2 cellular contexts compared by ENCODE assay signal in genomic region chr15:49606594-49606993, GRCh38.
TF ChIP-seq lines count a peak whose summit lies in the region.

No MANE protein-coding gene starts in this region.

TF ChIP-seq in HCT116, 20 proteins besides CTCF, POLR2A, EP300 and RAD21 (continued from another document):
- no peak for TF ChIP-seq REST (IDR thresholded peaks at IDR 0.05; ENCODE audit: low read depth)
- no peak for TF ChIP-seq ZFX (IDR thresholded peaks at IDR 0.05)
- TF ChIP-seq ELF1 (IDR thresholded peaks at IDR 0.05; ENCODE audit: borderline replicate concordance, low read depth), result no peak
- TF ChIP-seq CBX3 (IDR thresholded peaks at IDR 0.05; ENCODE audit: low read depth), result no peak
- TF ChIP-seq CEBPB (IDR thresholded peaks at IDR 0.05; ENCODE audit: low read depth), result no peak
- no peak for TF ChIP-seq SP1 (IDR thresholded peaks at IDR 0.05; ENCODE audit: low read depth)
- no peak for TF ChIP-seq POLR2AphosphoS5 (IDR thresholded peaks at IDR 0.05; ENCODE audit: low read depth, low read length)
- no peak for TF ChIP-seq SIN3A (IDR thresholded peaks at IDR 0.05; ENCODE audit: low read depth)
- TF ChIP-seq EZH2phosphoT487 (IDR thresholded peaks at IDR 0.05; ENCODE audit: borderline replicate concordance), result no peak
- TF ChIP-seq TCF7L2 (IDR thresholded peaks at IDR 0.05; ENCODE audit: borderline replicate concordance, extremely low read depth, insufficient read depth, insufficient read length), result no peak
- TF ChIP-seq ZBTB33 (IDR thresholded peaks at IDR 0.05; ENCODE audit: extremely low read depth, insufficient replicate concordance, low read length), result no peak
- TF ChIP-seq, protein P1, sequence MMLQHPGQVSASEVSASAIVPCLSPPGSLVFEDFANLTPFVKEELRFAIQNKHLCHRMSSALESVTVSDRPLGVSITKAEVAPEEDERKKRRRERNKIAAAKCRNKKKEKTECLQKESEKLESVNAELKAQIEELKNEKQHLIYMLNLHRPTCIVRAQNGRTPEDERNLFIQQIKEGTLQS (IDR thresholded peaks at IDR 0.05), result no peak
- no peak for TF ChIP-seq EGR1 (IDR thresholded peaks at IDR 0.05; ENCODE audit: low read depth)
- TF ChIP-seq YY1 (IDR thresholded peaks at IDR 0.05; ENCODE audit: extremely low read depth, insufficient replicate concordance, low read depth, low read length), result no peak
- TF ChIP-seq SRF (IDR thresholded peaks at IDR 0.05; ENCODE audit: low read depth), result no peak
- TF ChIP-seq ZNF274 (IDR thresholded peaks at IDR 0.05; ENCODE audit: low read depth, low read length), result no peak
- no peak for TF ChIP-seq FOSL1 (IDR thresholded peaks at IDR 0.05; ENCODE audit: low read depth)

TF ChIP-seq in WTC11, 78 proteins besides CTCF, POLR2A, EP300 and RAD21 (continued from another document):
- TF ChIP-seq, protein P2, sequence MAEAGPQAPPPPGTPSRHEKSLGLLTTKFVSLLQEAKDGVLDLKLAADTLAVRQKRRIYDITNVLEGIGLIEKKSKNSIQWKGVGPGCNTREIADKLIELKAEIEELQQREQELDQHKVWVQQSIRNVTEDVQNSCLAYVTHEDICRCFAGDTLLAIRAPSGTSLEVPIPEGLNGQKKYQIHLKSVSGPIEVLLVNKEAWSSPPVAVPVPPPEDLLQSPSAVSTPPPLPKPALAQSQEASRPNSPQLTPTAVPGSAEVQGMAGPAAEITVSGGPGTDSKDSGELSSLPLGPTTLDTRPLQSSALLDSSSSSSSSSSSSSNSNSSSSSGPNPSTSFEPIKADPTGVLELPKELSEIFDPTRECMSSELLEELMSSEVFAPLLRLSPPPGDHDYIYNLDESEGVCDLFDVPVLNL (CRISPR knock-in tag; IDR thresholded peaks at IDR 0.05; ENCODE audit: borderline replicate concordance, low read depth), result no peak
- TF ChIP-seq, protein P3, sequence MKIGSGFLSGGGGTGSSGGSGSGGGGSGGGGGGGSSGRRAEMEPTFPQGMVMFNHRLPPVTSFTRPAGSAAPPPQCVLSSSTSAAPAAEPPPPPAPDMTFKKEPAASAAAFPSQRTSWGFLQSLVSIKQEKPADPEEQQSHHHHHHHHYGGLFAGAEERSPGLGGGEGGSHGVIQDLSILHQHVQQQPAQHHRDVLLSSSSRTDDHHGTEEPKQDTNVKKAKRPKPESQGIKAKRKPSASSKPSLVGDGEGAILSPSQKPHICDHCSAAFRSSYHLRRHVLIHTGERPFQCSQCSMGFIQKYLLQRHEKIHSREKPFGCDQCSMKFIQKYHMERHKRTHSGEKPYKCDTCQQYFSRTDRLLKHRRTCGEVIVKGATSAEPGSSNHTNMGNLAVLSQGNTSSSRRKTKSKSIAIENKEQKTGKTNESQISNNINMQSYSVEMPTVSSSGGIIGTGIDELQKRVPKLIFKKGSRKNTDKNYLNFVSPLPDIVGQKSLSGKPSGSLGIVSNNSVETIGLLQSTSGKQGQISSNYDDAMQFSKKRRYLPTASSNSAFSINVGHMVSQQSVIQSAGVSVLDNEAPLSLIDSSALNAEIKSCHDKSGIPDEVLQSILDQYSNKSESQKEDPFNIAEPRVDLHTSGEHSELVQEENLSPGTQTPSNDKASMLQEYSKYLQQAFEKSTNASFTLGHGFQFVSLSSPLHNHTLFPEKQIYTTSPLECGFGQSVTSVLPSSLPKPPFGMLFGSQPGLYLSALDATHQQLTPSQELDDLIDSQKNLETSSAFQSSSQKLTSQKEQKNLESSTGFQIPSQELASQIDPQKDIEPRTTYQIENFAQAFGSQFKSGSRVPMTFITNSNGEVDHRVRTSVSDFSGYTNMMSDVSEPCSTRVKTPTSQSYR (CRISPR knock-in tag; IDR thresholded peaks at IDR 0.05), result no peak
- TF ChIP-seq ZNF263 (CRISPR knock-in tag; IDR thresholded peaks at IDR 0.05; ENCODE audit: low read depth) (no peak), ZNF219 (CRISPR knock-in tag; IDR thresholded peaks at IDR 0.05; ENCODE audit: borderline replicate concordance) (no peak), SMAD4 (CRISPR knock-in tag; IDR thresholded peaks at IDR 0.05) (no peak), E2F1 (CRISPR knock-in tag; IDR thresholded peaks at IDR 0.05) (no peak)
- TF ChIP-seq, protein P4, sequence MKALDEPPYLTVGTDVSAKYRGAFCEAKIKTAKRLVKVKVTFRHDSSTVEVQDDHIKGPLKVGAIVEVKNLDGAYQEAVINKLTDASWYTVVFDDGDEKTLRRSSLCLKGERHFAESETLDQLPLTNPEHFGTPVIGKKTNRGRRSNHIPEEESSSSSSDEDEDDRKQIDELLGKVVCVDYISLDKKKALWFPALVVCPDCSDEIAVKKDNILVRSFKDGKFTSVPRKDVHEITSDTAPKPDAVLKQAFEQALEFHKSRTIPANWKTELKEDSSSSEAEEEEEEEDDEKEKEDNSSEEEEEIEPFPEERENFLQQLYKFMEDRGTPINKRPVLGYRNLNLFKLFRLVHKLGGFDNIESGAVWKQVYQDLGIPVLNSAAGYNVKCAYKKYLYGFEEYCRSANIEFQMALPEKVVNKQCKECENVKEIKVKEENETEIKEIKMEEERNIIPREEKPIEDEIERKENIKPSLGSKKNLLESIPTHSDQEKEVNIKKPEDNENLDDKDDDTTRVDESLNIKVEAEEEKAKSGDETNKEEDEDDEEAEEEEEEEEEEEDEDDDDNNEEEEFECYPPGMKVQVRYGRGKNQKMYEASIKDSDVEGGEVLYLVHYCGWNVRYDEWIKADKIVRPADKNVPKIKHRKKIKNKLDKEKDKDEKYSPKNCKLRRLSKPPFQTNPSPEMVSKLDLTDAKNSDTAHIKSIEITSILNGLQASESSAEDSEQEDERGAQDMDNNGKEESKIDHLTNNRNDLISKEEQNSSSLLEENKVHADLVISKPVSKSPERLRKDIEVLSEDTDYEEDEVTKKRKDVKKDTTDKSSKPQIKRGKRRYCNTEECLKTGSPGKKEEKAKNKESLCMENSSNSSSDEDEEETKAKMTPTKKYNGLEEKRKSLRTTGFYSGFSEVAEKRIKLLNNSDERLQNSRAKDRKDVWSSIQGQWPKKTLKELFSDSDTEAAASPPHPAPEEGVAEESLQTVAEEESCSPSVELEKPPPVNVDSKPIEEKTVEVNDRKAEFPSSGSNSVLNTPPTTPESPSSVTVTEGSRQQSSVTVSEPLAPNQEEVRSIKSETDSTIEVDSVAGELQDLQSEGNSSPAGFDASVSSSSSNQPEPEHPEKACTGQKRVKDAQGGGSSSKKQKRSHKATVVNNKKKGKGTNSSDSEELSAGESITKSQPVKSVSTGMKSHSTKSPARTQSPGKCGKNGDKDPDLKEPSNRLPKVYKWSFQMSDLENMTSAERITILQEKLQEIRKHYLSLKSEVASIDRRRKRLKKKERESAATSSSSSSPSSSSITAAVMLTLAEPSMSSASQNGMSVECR (CRISPR knock-in tag; IDR thresholded peaks at IDR 0.05; ENCODE audit: borderline replicate concordance), result no peak
